ENCODE assay signal across 9 cellular contexts in genomic region chr17:42555122-42555622, GRCh38. TPM values are rescaled to one million over a fixed set of nuclear protein-coding genes. Genes with fewer than 3 reads are reported as not detected.
DNase-seq lines count a peak whose midpoint lies in the region; ATAC-seq, FAIRE-seq and TF ChIP-seq lines count a peak whose summit lies in the region.
"Had no signal": no experiment of that assay in that cellular context is flagged by ENCODE, and none has a peak within 500 bp of the region (broad histone marks: within the 10 kb centered on the region; RNA-seq: fewer than 3 reads in every experiment).

No MANE protein-coding gene starts in this region.

- TF ChIP-seq CTCF in HCT116 (IDR thresholded peaks at IDR 0.05 in 2 of 3, conservative IDR thresholded peaks at IDR 0.05 in 1 of 3; ENCODE audit: borderline replicate concordance in 1 of 3, insufficient read depth in 1 of 3, low read depth in 2 of 3, low read length in 2 of 3), result no peak

- no peaks in the 10 kb centered on the region for H3K27me3 ChIP-seq in HCT116 (ENCODE audit: insufficient read depth, low read length)
- no peaks in the 10 kb centered on the region for H3K27me3 ChIP-seq in right cardiac atrium (ENCODE audit: control insufficient read depth, insufficient read depth)
- H3K27me3 ChIP-seq in small intestine (ENCODE audit: control insufficient read depth in 2 of 2, insufficient read depth in 2 of 2, low read length in 2 of 2), result no peaks in the 10 kb centered on the region

- no peaks in the 10 kb centered on the region for H4K20me1 ChIP-seq in HCT116 (ENCODE audit: insufficient read depth)

- DNase-seq in HCT116 (ENCODE audit: low read depth, low spot score) (no peak), right cardiac atrium (no peak), small intestine (no peak), NCI-H526 (lab: John Stamatoyannopoulos, UW) (no peak)
- no peak for DNase-seq in activated CD8-positive, alpha-beta T cell treated with anti-CD3 and anti-CD28 coated beads, Interleukin-2, amount 10 ng/mL, durations not matched to agents 7 days and 5 days

- no peaks in the 10 kb centered on the region for H3K9me2 ChIP-seq in HCT116 (ENCODE audit: insufficient read depth)

- intact Hi-C loops in HCT116 (cut with micrococcal nuclease) (no loop called here), right cardiac atrium (cut with DNase I) (no loop called here)

- H3K4me3 Mint-ChIP-seq in activated CD8-positive, alpha-beta T cell treated with anti-CD3 and anti-CD28 coated beads, Interleukin-2, amount 10 ng/mL, durations not matched to agents 7 days and 5 days, result peak overlapping the region; percentile 87

- H3K36me3 ChIP-seq in HCT116 (ENCODE audit: control insufficient read depth in 1 of 2, insufficient read depth in 2 of 2, low read length in 2 of 2) (no peaks in the 10 kb centered on the region), small intestine (ENCODE audit: control insufficient read depth in 2 of 2, insufficient read depth in 2 of 2, low read length in 2 of 2) (no peaks in the 10 kb centered on the region)

- POLR2A ChIA-PET in HCT116 (lab: Charles Lee), result interaction anchor here (0.5 to 1.6 kb wide), 2 partner anchors 132 to 145 kb away, joined by 3 read pairs; partner anchors contain the start of gene CAVIN1
- POLR2A ChIA-PET in activated CD8-positive, alpha-beta T cell treated with anti-CD3 and anti-CD28 coated beads, Interleukin-2, amount 10 ng/mL, durations not matched to agents 7 days and 5 days (lab: Charles Lee), result interaction anchor here (0.5 to 2.1 kb wide), 8 partner anchors 8 to 842 kb away, joined by 3 to 8 read pairs (median 6); partner anchors contain the start of genes MLX, NAGLU, PSMC3IP and RETREG3

- H3K9me3 Mint-ChIP-seq in activated CD8-positive, alpha-beta T cell treated with anti-CD3 and anti-CD28 coated beads, Interleukin-2, amount 10 ng/mL, durations not matched to agents 7 days and 5 days (ENCODE audit: insufficient read depth), result no peaks in the 10 kb centered on the region

- H3K4me3 ChIP-seq in HCT116 (replicated peaks in 1 of 2; ENCODE audit: low read depth in 1 of 2, low read length in 2 of 2) (peak overlapping the region; percentile 93 to 99), right cardiac atrium (ENCODE audit: low read length) (peak overlapping the region; percentile 68), small intestine (ENCODE audit: low read depth in 1 of 2, low read length in 2 of 2) (peak overlapping the region; percentile 48 to 88)

- CTCF ChIA-PET in HCT116 (lab: Charles Lee), result interaction anchor here (1.2 to 2.1 kb wide), 2 partner anchors 23 to 123 kb away, joined by 3 to 8 read pairs; partner anchors contain the start of gene PSMC3IP
- CTCF ChIA-PET in activated CD8-positive, alpha-beta T cell treated with anti-CD3 and anti-CD28 coated beads, Interleukin-2, amount 10 ng/mL, durations not matched to agents 7 days and 5 days (lab: Charles Lee), result interaction anchor here (0.9 to 1.6 kb wide), 3 partner anchors 17 to 269 kb away, joined by 3 to 4 read pairs (median 3); partner anchors contain the start of gene BECN1

- peaks cover 31% of the 10 kb centered on the region for H3K4me1 Mint-ChIP-seq in activated CD8-positive, alpha-beta T cell treated with anti-CD3 and anti-CD28 coated beads, Interleukin-2, amount 10 ng/mL, durations not matched to agents 7 days and 5 days (ENCODE audit: low read depth)

- H3K27ac ChIP-seq in HCT116 (ENCODE audit: low read depth, low read length), result peak overlapping the region; percentile 94
- H3K27ac ChIP-seq in right cardiac atrium (ENCODE audit: low read length), result peak overlapping the region; percentile 77
- peak overlapping the region; percentile 84 to 98 for H3K27ac ChIP-seq in small intestine (ENCODE audit: low read depth in 1 of 2, low read length in 1 of 2)

- TF ChIP-seq POLR2A in HCT116 (IDR thresholded peaks at IDR 0.05; ENCODE audit: borderline replicate concordance, extremely low read depth, insufficient read depth, insufficient read length), result no peak

- RAD21 ChIA-PET in HCT116 (lab: Charles Lee; ENCODE audit: low non-redundant PET in 1 of 2, low total read pairs in 2 of 2, uncharacterized antibody in 2 of 2, unreplicated experiment in 2 of 2), result no interaction called here

- peak overlapping the region; percentile 97 for H3K9ac ChIP-seq in HCT116 (ENCODE audit: low read length)

- no peaks in the 10 kb centered on the region for H3K27me3 Mint-ChIP-seq in activated CD8-positive, alpha-beta T cell treated with anti-CD3 and anti-CD28 coated beads, Interleukin-2, amount 10 ng/mL, durations not matched to agents 7 days and 5 days (ENCODE audit: low read depth)

- H3K4me2 ChIP-seq in HCT116 (ENCODE audit: low read length), result peak overlapping the region; percentile 86

- H3K9me3 ChIP-seq in HCT116 (ENCODE audit: control insufficient read depth in 1 of 2, insufficient read depth in 1 of 2, low read depth in 1 of 2, low read length in 2 of 2) (no peaks in the 10 kb centered on the region), right cardiac atrium (ENCODE audit: control insufficient read depth, low read length) (no peaks in the 10 kb centered on the region), small intestine (ENCODE audit: control insufficient read depth, low read depth) (no peaks in the 10 kb centered on the region)

- H3K79me2 ChIP-seq in HCT116 (ENCODE audit: insufficient read depth, low read length), result peaks cover 17% of the 10 kb centered on the region; the same call in 1 of the 2 replicates

- WGBS in right cardiac atrium, result 25% methylated on average over 4 of the region's 4 CpGs
- 26 to 53% (median 32%) methylated on average over 2 to 4 of the region's 4 CpGs for WGBS in small intestine, 3 donors

- BruUV-seq in HCT116 (replicated peaks; lab: Mats Ljungman, UMichigan), result TSS peak; percentile 92

- ATAC-seq in HCT116 (peak; percentile 3), right cardiac atrium (no peak), GM19395 (IDR thresholded peaks at IDR 0.05; ENCODE audit: unreplicated experiment) (no peak), HG03095 (IDR thresholded peaks at IDR 0.05; ENCODE audit: unreplicated experiment) (no peak), GM21528 (IDR thresholded peaks at IDR 0.05; ENCODE audit: low FRiP score, unreplicated experiment) (no peak)
- ATAC-seq in activated CD8-positive, alpha-beta T cell treated with anti-CD3 and anti-CD28 coated beads, Interleukin-2, amount 10 ng/mL, durations not matched to agents 7 days and 5 days, result no peak

- H3K36me3 Mint-ChIP-seq in activated CD8-positive, alpha-beta T cell treated with anti-CD3 and anti-CD28 coated beads, Interleukin-2, amount 10 ng/mL, durations not matched to agents 7 days and 5 days (ENCODE audit: low read depth), result peaks cover 1% of the 10 kb centered on the region

- peak overlapping the region; percentile 93 for H3K27ac Mint-ChIP-seq in activated CD8-positive, alpha-beta T cell treated with anti-CD3 and anti-CD28 coated beads, Interleukin-2, amount 10 ng/mL, durations not matched to agents 7 days and 5 days

- peaks cover 13 to 39% of the 10 kb centered on the region in 2 experiments for H3K4me1 ChIP-seq in HCT116 (ENCODE audit: control insufficient read depth in 1 of 2, insufficient read depth in 2 of 2, low read length in 2 of 2)
- H3K4me1 ChIP-seq in right cardiac atrium (ENCODE audit: control insufficient read depth, insufficient read depth, low read length), result no peaks in the 10 kb centered on the region
- H3K4me1 ChIP-seq in small intestine (ENCODE audit: control insufficient read depth in 2 of 2, insufficient read depth in 1 of 2, low read depth in 1 of 2, low read length in 1 of 2), result peaks cover 0 to 7% of the 10 kb centered on the region in 2 donors

- no peak for FAIRE-seq in small intestine (lab: Jason Lieb, UNC)
- FAIRE-seq: colon had no signal

- H2AFZ ChIP-seq in HCT116 (ENCODE audit: low read depth, low read length, poor library complexity, severe bottlenecking), result no peak overlapping the region

- TF ChIP-seq RAD21 in HCT116 (IDR thresholded peaks at IDR 0.05; ENCODE audit: low read depth), result no peak

TF ChIP-seq in HCT116, 20 proteins besides CTCF, POLR2A, EP300 and RAD21 (continues in another document):
- TF ChIP-seq YY1 (IDR thresholded peaks at IDR 0.05; ENCODE audit: extremely low read depth, insufficient replicate concordance, low read depth, low read length) (no peak), ATF3 (IDR thresholded peaks at IDR 0.05) (no peak)

RNA-seq across cellular contexts. Expression of gene HSD17B1, which starts 2.4 kb away (rescaled TPM):
- total RNA-seq in HCT116 (2021; ENCODE audit: unreplicated experiment) (1.4 TPM), right cardiac atrium (1 to 10 TPM; 1.2 to 1.6 (median 1.4) TPM)
- 1.6 and 1.8 TPM in 2 replicates for polyA plus RNA-seq in HCT116 (2012)
- under 1 TPM; 0.53 to 0.60 TPM for total RNA-seq in activated CD8-positive, alpha-beta T cell treated with anti-CD3 and anti-CD28 coated beads, Interleukin-2, amount 10 ng/mL, durations not matched to agents 7 days and 5 days
- polyA plus RNA-seq in right cardiac atrium (2.5 TPM), small intestine (1 to 10 TPM; 2.0 to 2.7 (median 2.4) TPM)

RNA-seq across cellular contexts. Expression of gene COASY, which starts 6.8 kb away (rescaled TPM):
- total RNA-seq in HCT116 (2021; ENCODE audit: unreplicated experiment), result 137 TPM
- polyA plus RNA-seq in HCT116 (2012), result 108 and 113 TPM in 2 replicates
- total RNA-seq in activated CD8-positive, alpha-beta T cell treated with anti-CD3 and anti-CD28 coated beads, Interleukin-2, amount 10 ng/mL, durations not matched to agents 7 days and 5 days, result 10 to 100 TPM; 54.8 to 62.1 TPM
- total RNA-seq in right cardiac atrium, result 10 to 100 TPM; 32.4 to 45.5 (median 40.0) TPM
- polyA plus RNA-seq in right cardiac atrium, result 30.2 TPM
- 100 to 1,000 TPM in 2 of 3 donors, 10 to 100 TPM in 1; 93.7 to 153 (median 109) TPM for polyA plus RNA-seq in small intestine

RNA-seq across cellular contexts. Expression of gene MLX, which starts 11.7 kb away (rescaled TPM):
- total RNA-seq in HCT116 (2021; ENCODE audit: unreplicated experiment), result 47.9 TPM
- 51.7 and 52.4 TPM in 2 replicates for polyA plus RNA-seq in HCT116 (2012)
- 10 to 100 TPM; 65.8 to 65.9 TPM for total RNA-seq in activated CD8-positive, alpha-beta T cell treated with anti-CD3 and anti-CD28 coated beads, Interleukin-2, amount 10 ng/mL, durations not matched to agents 7 days and 5 days
- total RNA-seq in right cardiac atrium, result 10 to 100 TPM; 46.9 to 63.8 (median 54.2) TPM
- polyA plus RNA-seq in right cardiac atrium, result 65.0 TPM
- polyA plus RNA-seq in small intestine, result 100 to 1,000 TPM in 2 of 3 donors, 10 to 100 TPM in 1; 58.1 to 144 (median 121) TPM

RNA-seq across cellular contexts. Expression of gene NAGLU, which starts 19.1 kb away (rescaled TPM):
- 17.7 TPM for total RNA-seq in HCT116 (2021; ENCODE audit: unreplicated experiment)
- 10.5 and 11.0 TPM in 2 replicates for polyA plus RNA-seq in HCT116 (2012)
- total RNA-seq in activated CD8-positive, alpha-beta T cell treated with anti-CD3 and anti-CD28 coated beads, Interleukin-2, amount 10 ng/mL, durations not matched to agents 7 days and 5 days, result 10 to 100 TPM; 19.3 to 20.5 TPM
- total RNA-seq in right cardiac atrium, result 10 to 100 TPM; 11.3 to 18.8 (median 15.0) TPM
- polyA plus RNA-seq in right cardiac atrium, result 13.7 TPM
- polyA plus RNA-seq in small intestine, result 10 to 100 TPM; 25.3 to 36.2 (median 29.1) TPM

RNA-seq across cellular contexts. Expression of gene PSMC3IP, which starts 22.4 kb away (rescaled TPM):
- 24.3 TPM for total RNA-seq in HCT116 (2021; ENCODE audit: unreplicated experiment)
- 15.4 and 18.2 TPM in 2 replicates for polyA plus RNA-seq in HCT116 (2012)
- total RNA-seq in activated CD8-positive, alpha-beta T cell treated with anti-CD3 and anti-CD28 coated beads, Interleukin-2, amount 10 ng/mL, durations not matched to agents 7 days and 5 days, result 10 to 100 TPM; 19.2 to 21.8 TPM
- total RNA-seq in right cardiac atrium, result 1 to 10 TPM; 1.4 to 3.3 (median 2.5) TPM
- polyA plus RNA-seq in right cardiac atrium, result 2.2 TPM
- 1 to 10 TPM in 2 of 3 donors, under 1 TPM in 1; 0.89 to 5.1 (median 1.9) TPM for polyA plus RNA-seq in small intestine
